ENCODE assay signal across 16 cellular contexts in genomic region chr16:24178496-24178895, GRCh38.
DNase-seq lines count a peak whose midpoint lies in the region; ATAC-seq and TF ChIP-seq lines count a peak whose summit lies in the region.
"Had no signal": no experiment of that assay in that cellular context is flagged by ENCODE, and none has a peak within 500 bp of the region (broad histone marks: within the 10 kb centered on the region; RNA-seq: fewer than 3 reads in every experiment).

No MANE protein-coding gene starts in this region.

- ATAC-seq in activated naive CD8-positive, alpha-beta T cell treated with anti-CD3 and anti-CD28 coated beads, Interleukin-2, amount 50 U/mL, for 24 hours = no peak
- no peak for ATAC-seq in GM19455 (IDR thresholded peaks at IDR 0.05; ENCODE audit: unreplicated experiment)
- ATAC-seq: CD8-positive, alpha-beta T cell; psoas muscle; T-helper 17 cell had no signal

- no peaks in the 10 kb centered on the region for H3K9me3 Mint-ChIP-seq in activated naive CD8-positive, alpha-beta T cell treated with anti-CD3 and anti-CD28 coated beads, Interleukin-2, amount 50 U/mL, for 24 hours
- no peaks in the 10 kb centered on the region for H3K9me3 Mint-ChIP-seq in nephron progenitor cell
- H3K9me3 Mint-ChIP-seq: activated T-helper 2 cell treated with anti-CD3 and anti-CD28 coated beads, Interferon-gamma antibody, Interleukin-2, Interleukin-4, amounts not matched to agents 10 μg/mL and 5 μg/mL and 100 μg/mL, durations not matched to agents 14 hours and 24 hours and 36 hours; CD8-positive, alpha-beta T cell had no signal

- no peaks in the 10 kb centered on the region for H3K4me1 Mint-ChIP-seq in activated naive CD8-positive, alpha-beta T cell treated with anti-CD3 and anti-CD28 coated beads, Interleukin-2, amount 50 U/mL, for 24 hours
- no peaks in the 10 kb centered on the region for H3K4me1 Mint-ChIP-seq in nephron progenitor cell

- no peaks in the 10 kb centered on the region for H3K27me3 Mint-ChIP-seq in activated naive CD8-positive, alpha-beta T cell treated with anti-CD3 and anti-CD28 coated beads, Interleukin-2, amount 50 U/mL, for 24 hours
- H3K27me3 Mint-ChIP-seq in nephron progenitor cell (ENCODE audit: low read depth, poor library complexity) = peaks cover 20% of the 10 kb centered on the region
- H3K27me3 Mint-ChIP-seq: T-helper 17 cell had no signal

- no peak overlapping the region for H3K27ac Mint-ChIP-seq in activated naive CD8-positive, alpha-beta T cell treated with anti-CD3 and anti-CD28 coated beads, Interleukin-2, amount 50 U/mL, for 24 hours
- no peak overlapping the region for H3K27ac Mint-ChIP-seq in nephron progenitor cell
- H3K27ac Mint-ChIP-seq: activated T-helper 2 cell treated with anti-CD3 and anti-CD28 coated beads, Interferon-gamma antibody, Interleukin-2, Interleukin-4, amounts not matched to agents 10 μg/mL and 5 μg/mL and 100 μg/mL, durations not matched to agents 14 hours and 24 hours and 36 hours; CD8-positive, alpha-beta T cell; T-helper 17 cell had no signal

- H3K36me3 Mint-ChIP-seq in activated naive CD8-positive, alpha-beta T cell treated with anti-CD3 and anti-CD28 coated beads, Interleukin-2, amount 50 U/mL, for 24 hours (ENCODE audit: low read depth) = peaks cover 48% of the 10 kb centered on the region
- no peaks in the 10 kb centered on the region for H3K36me3 Mint-ChIP-seq in nephron progenitor cell (ENCODE audit: low read depth)

- H3K4me3 Mint-ChIP-seq in activated naive CD8-positive, alpha-beta T cell treated with anti-CD3 and anti-CD28 coated beads, Interleukin-2, amount 50 U/mL, for 24 hours = no peak overlapping the region
- H3K4me3 Mint-ChIP-seq in nephron progenitor cell = no peak overlapping the region
- H3K4me3 Mint-ChIP-seq: CD8-positive, alpha-beta T cell; T-helper 17 cell had no signal

- in situ Hi-C loops in KBM-7 (cut with MboI; ENCODE audit: low pct_unique_long_range_greater_than_20kb, low sequenced_read_pairs) = no loop called here

- TF ChIP-seq CTCF in nephron progenitor cell (IDR thresholded peaks at IDR 0.05) = no peak

- DNase-seq in activated gamma-delta T cell treated with Interleukin-2 at 50 U/mL for 16 hours (peak; percentile 4), activated gamma-delta T cell (lab: John Stamatoyannopoulos, UW) (no peak), KBM-7 (peak; percentile 14), nephron progenitor cell (peak; percentile 82), NCI-H2029 (lab: John Stamatoyannopoulos, UW) (no peak), AML-193 (lab: John Stamatoyannopoulos, UW) (no peak)
- peak; percentile 11 for DNase-seq in activated naive CD8-positive, alpha-beta T cell treated with anti-CD3 and anti-CD28 coated beads, Interleukin-2, amount 50 U/mL, for 24 hours
- DNase-seq: CD8-positive, alpha-beta T cell; hippocampal formation; left ventricle myocardium inferior; NCI-H1930; NCI-H526 treated with DMSO at 0.1 percent for 48 hours; psoas muscle; T-helper 17 cell had no signal

Comparison
In these comparisons a context has a peak if more than half of its experiments do, and no peak if none do; other contexts are left out.
1. DNase-seq: peak in activated gamma-delta T cell treated with Interleukin-2 at 50 U/mL for 16 hours (single experiment), KBM-7 (single experiment), activated naive CD8-positive, alpha-beta T cell treated with anti-CD3 and anti-CD28 coated beads, Interleukin-2, amount 50 U/mL, for 24 hours (single experiment) and nephron progenitor cell (single experiment); none in activated gamma-delta T cell (single experiment), NCI-H2029 (single experiment) and AML-193 (0 of 2).